11 cellular contexts compared by ENCODE assay signal in the genomic region with DNA sequence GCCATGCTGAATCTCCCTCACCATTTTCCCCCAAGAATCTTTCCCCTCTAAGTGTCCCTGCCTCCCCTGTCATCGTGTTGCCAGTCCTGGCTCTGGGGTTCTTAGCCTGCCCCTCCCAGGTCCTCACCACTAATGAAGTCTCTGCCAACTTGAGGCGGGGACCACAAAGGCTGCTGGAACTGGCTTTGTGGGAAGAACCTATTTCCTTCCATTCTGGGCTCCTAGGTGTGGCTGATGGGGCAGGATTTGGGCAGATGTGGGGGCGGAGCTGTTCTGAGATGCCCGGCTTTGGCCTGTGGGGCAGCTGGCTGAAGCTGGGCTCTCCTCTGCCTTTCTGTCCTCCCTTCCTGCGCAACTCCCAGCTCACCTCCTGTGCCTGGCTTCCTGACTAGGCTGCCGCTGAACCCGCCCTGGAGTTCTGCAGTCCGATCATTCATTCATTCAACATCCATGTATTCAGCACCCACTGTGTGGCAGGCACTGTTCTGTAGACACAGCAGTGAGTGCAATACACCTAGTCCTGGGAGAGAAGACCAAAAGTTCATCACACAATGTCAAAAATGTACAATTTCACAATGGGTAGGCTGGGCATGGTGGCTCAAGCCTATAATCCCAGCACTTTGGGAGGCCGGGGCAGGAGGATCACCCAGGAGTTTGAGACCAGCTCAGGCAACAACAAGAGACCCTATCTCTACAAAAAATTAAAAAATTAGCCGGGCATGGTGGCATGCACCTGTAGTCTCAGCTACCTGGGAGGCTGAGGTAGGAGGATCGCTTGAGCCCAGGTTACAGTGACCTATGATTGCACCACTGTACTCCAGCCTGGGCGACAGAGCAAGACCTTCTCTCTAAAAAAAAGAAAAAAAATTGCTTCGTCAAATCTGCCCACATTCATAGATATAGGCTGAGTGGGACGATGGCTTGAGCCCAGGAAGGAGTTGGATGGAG. TPM values are rescaled to one million over a fixed set of nuclear protein-coding genes. Genes with fewer than 3 reads are reported as not detected.
DNase-seq lines count a peak whose midpoint lies in the region; ATAC-seq and TF ChIP-seq lines count a peak whose summit lies in the region.
"Had no signal": no experiment of that assay in that cellular context is flagged by ENCODE, and none has a peak within 500 bp of the region (broad histone marks: within the 10 kb centered on the region; RNA-seq: fewer than 3 reads in every experiment).

No MANE protein-coding gene starts in this region.

- H3K27me3 ChIP-seq in endodermal cell (ENCODE audit: control insufficient read depth, insufficient read depth, low read length, poor library complexity, severe bottlenecking) (no peaks in the 10 kb centered on the region), gastroesophageal sphincter (no peaks in the 10 kb centered on the region)
- H3K27me3 ChIP-seq: hepatocyte had no signal

- H3K4me3 ChIP-seq in endodermal cell (ENCODE audit: low read length) (no peak overlapping the region), gastroesophageal sphincter (no peak overlapping the region)
- H3K4me3 ChIP-seq: hepatocyte, transverse colon had no signal

- TF ChIP-seq POLR2A in gastroesophageal sphincter (IDR thresholded peaks at IDR 0.05): no peak

- DNase-seq in activated T-cell treated with anti-CD3 and anti-CD28 coated beads, Interleukin-2, amount 50 U/mL, for 72 hours: no peak
- DNase-seq in activated T-cell treated with anti-CD3 and anti-CD28 coated beads, Interleukin-2, amount 50 U/mL, for 1 hour: no peak
- DNase-seq in NCI-H69 (lab: John Stamatoyannopoulos, UW) (peak; percentile 96), endodermal cell (peak; percentile 49), NCI-H1930 (lab: John Stamatoyannopoulos, UW) (no peak), SW 1271 (lab: John Stamatoyannopoulos, UW) (no peak)
- DNase-seq in stimulated activated effector memory CD8-positive, alpha-beta T cell treated with anti-CD3 and anti-CD28 coated beads, Interleukin-12 subunit alpha, Interleukin-12 subunit beta, amount 100 ng/mL, for 72 hours (ENCODE audit: low spot score in 2 of 2): no peak
- DNase-seq: NCI-H1092 treated with DMSO at 0.1 percent for 48 hours, transverse colon had no signal

- TF ChIP-seq CTCF in endodermal cell (conservative IDR thresholded peaks at IDR 0.05) (no peak), gastroesophageal sphincter (IDR thresholded peaks at IDR 0.05) (no peak)

- no peak overlapping the region for H3K9ac ChIP-seq in endodermal cell (ENCODE audit: extremely low read depth, low read length, poor library complexity, severe bottlenecking)

- no peaks in the 10 kb centered on the region for H3K9me3 ChIP-seq in endodermal cell (ENCODE audit: control insufficient read depth, low read length)
- H3K9me3 ChIP-seq in gastroesophageal sphincter: no peaks in the 10 kb centered on the region
- H3K9me3 ChIP-seq: transverse colon had no signal

- H3K4me1 ChIP-seq in endodermal cell (ENCODE audit: control insufficient read depth, insufficient read depth, low read length) (peaks cover 9% of the 10 kb centered on the region), gastroesophageal sphincter (peaks cover 0 to 33% (median 20%) of the 10 kb centered on the region in 3 donors)

- no peak overlapping the region for H3K27ac Mint-ChIP-seq in activated T-cell treated with anti-CD3 and anti-CD28 coated beads, Interleukin-2, amount 50 U/mL, for 72 hours
- no peak overlapping the region for H3K27ac Mint-ChIP-seq in endodermal cell
- no peak overlapping the region for H3K27ac Mint-ChIP-seq in stimulated activated effector memory CD8-positive, alpha-beta T cell treated with anti-CD3 and anti-CD28 coated beads, Interleukin-12 subunit alpha, Interleukin-12 subunit beta, amount 100 ng/mL, for 72 hours

- peak overlapping the region; percentile 49 to 61 for H3K4me3 Mint-ChIP-seq in activated T-cell treated with anti-CD3 and anti-CD28 coated beads, Interleukin-2, amount 50 U/mL, for 72 hours
- no peak overlapping the region for H3K4me3 Mint-ChIP-seq in endodermal cell
- H3K4me3 Mint-ChIP-seq in stimulated activated effector memory CD8-positive, alpha-beta T cell treated with anti-CD3 and anti-CD28 coated beads, Interleukin-12 subunit alpha, Interleukin-12 subunit beta, amount 100 ng/mL, for 72 hours: peak overlapping the region; percentile 42

- no peaks in the 10 kb centered on the region for H3K27me3 Mint-ChIP-seq in activated T-cell treated with anti-CD3 and anti-CD28 coated beads, Interleukin-2, amount 50 U/mL, for 72 hours (ENCODE audit: low read depth)
- H3K27me3 Mint-ChIP-seq in endodermal cell (ENCODE audit: insufficient read depth): no peaks in the 10 kb centered on the region

- H3K36me3 Mint-ChIP-seq in activated T-cell treated with anti-CD3 and anti-CD28 coated beads, Interleukin-2, amount 50 U/mL, for 72 hours (ENCODE audit: insufficient read depth in 2 of 2): peaks cover 0 to 1% of the 10 kb centered on the region in 2 donors
- no peaks in the 10 kb centered on the region for H3K36me3 Mint-ChIP-seq in endodermal cell (ENCODE audit: low read depth)
- H3K36me3 Mint-ChIP-seq in stimulated activated effector memory CD8-positive, alpha-beta T cell treated with anti-CD3 and anti-CD28 coated beads, Interleukin-12 subunit alpha, Interleukin-12 subunit beta, amount 100 ng/mL, for 72 hours: no peaks in the 10 kb centered on the region

- WGBS in endodermal cell (ENCODE audit: insufficient coverage in 1 of 2, insufficient read length in 1 of 2), 2 experiments: 90 to 97% methylated on average over 9 to 14 of the region's 14 CpGs
- WGBS in gastroesophageal sphincter (ENCODE audit: low coverage in 1 of 2), 2 donors: 79% methylated on average over 4 of the region's 14 CpGs

- ATAC-seq in activated T-cell treated with anti-CD3 and anti-CD28 coated beads, Interleukin-2, amount 50 U/mL, for 72 hours (replicated peaks in 1 of 2): no peak
- no peak for ATAC-seq in stimulated activated effector memory CD8-positive, alpha-beta T cell treated with anti-CD3 and anti-CD28 coated beads, Interleukin-12 subunit alpha, Interleukin-12 subunit beta, amount 100 ng/mL, for 72 hours
- no peak for ATAC-seq in gastroesophageal sphincter

- TF ChIP-seq EP300 in gastroesophageal sphincter (IDR thresholded peaks at IDR 0.05): no peak

- H3K4me1 Mint-ChIP-seq in activated T-cell treated with anti-CD3 and anti-CD28 coated beads, Interleukin-2, amount 50 U/mL, for 72 hours (ENCODE audit: low read depth): peaks cover 57% of the 10 kb centered on the region
- peaks cover 10% of the 10 kb centered on the region for H3K4me1 Mint-ChIP-seq in endodermal cell
- peaks cover 44% of the 10 kb centered on the region for H3K4me1 Mint-ChIP-seq in stimulated activated effector memory CD8-positive, alpha-beta T cell treated with anti-CD3 and anti-CD28 coated beads, Interleukin-12 subunit alpha, Interleukin-12 subunit beta, amount 100 ng/mL, for 72 hours

- peak overlapping the region; percentile 68 for H3K27ac ChIP-seq in endodermal cell (ENCODE audit: low read depth, low read length)
- peak overlapping the region in 1 of 4 donors; percentile 73 for H3K27ac ChIP-seq in gastroesophageal sphincter
- H3K27ac ChIP-seq: hepatocyte, transverse colon had no signal

- no peaks in the 10 kb centered on the region for H3K9me3 Mint-ChIP-seq in activated T-cell treated with anti-CD3 and anti-CD28 coated beads, Interleukin-2, amount 50 U/mL, for 72 hours
- no peaks in the 10 kb centered on the region for H3K9me3 Mint-ChIP-seq in endodermal cell
- H3K9me3 Mint-ChIP-seq in stimulated activated effector memory CD8-positive, alpha-beta T cell treated with anti-CD3 and anti-CD28 coated beads, Interleukin-12 subunit alpha, Interleukin-12 subunit beta, amount 100 ng/mL, for 72 hours: no peaks in the 10 kb centered on the region

- no peaks in the 10 kb centered on the region for H3K36me3 ChIP-seq in endodermal cell (ENCODE audit: control insufficient read depth, insufficient read depth, low read length)
- no peaks in the 10 kb centered on the region for H3K36me3 ChIP-seq in gastroesophageal sphincter
- H3K36me3 ChIP-seq: transverse colon had no signal

RNA-seq across cellular contexts. Expression of gene SNN, which starts 1.9 kb away (rescaled TPM):
- total RNA-seq in activated T-cell treated with anti-CD3 and anti-CD28 coated beads, Interleukin-2, amount 50 U/mL, for 72 hours: 10 to 100 TPM; 10.4 to 11.6 TPM
- total RNA-seq in endodermal cell: 10 to 100 TPM; 28.9 to 35.1 TPM
- polyA plus RNA-seq in endodermal cell (2013, experiment 1 of 2): 78.9 TPM
- 66.8 TPM for polyA plus RNA-seq in endodermal cell (2013, experiment 2 of 2)
- total RNA-seq in gastroesophageal sphincter: 10 to 100 TPM; 34.6 to 40.3 (median 39.7) TPM

Comparison
In these comparisons a context has a peak if more than half of its experiments do, and no peak if none do; other contexts are left out.
1. DNase-seq: peak in NCI-H69 (single experiment) and endodermal cell (single experiment); none in activated T-cell treated with anti-CD3 and anti-CD28 coated beads, Interleukin-2, amount 50 U/mL, for 72 hours (0 of 2), activated T-cell treated with anti-CD3 and anti-CD28 coated beads, Interleukin-2, amount 50 U/mL, for 1 hour (single experiment), stimulated activated effector memory CD8-positive, alpha-beta T cell treated with anti-CD3 and anti-CD28 coated beads, Interleukin-12 subunit alpha, Interleukin-12 subunit beta, amount 100 ng/mL, for 72 hours (0 of 2), NCI-H1930 (0 of 2) and SW 1271 (0 of 2).